16 cellular contexts compared by ENCODE assay signal in genomic region chr1:226480459-226480858, GRCh38.
A peak's percentile ranks its signal among the peaks of the same experiment; 100 is the strongest.
DNase-seq lines count a peak whose midpoint lies in the region; TF ChIP-seq lines count a peak whose summit lies in the region.
"Had no signal": no experiment of that assay in that cellular context is flagged by ENCODE, and none has a peak within 500 bp of the region (broad histone marks: within the 10 kb centered on the region; RNA-seq: fewer than 3 reads in every experiment).

No MANE protein-coding gene starts in this region.

- H3K27ac ChIP-seq in hepatocyte: no peak overlapping the region
- H3K27ac ChIP-seq in vagina: no peak overlapping the region
- H3K27ac ChIP-seq: BLaER1 had no signal

- peaks cover 23% of the 10 kb centered on the region for H3K4me1 ChIP-seq in hepatocyte (ENCODE audit: insufficient read depth)
- no peaks in the 10 kb centered on the region for H3K4me1 ChIP-seq in vagina

- no peak overlapping the region for H3K4me3 Mint-ChIP-seq in mesothelial cell of epicardium
- H3K4me3 Mint-ChIP-seq: CD4-positive, alpha-beta T cell; GM23338; IgD-negative memory B cell had no signal

- H3K9me3 ChIP-seq in hepatocyte (ENCODE audit: low read depth) (no peaks in the 10 kb centered on the region), vagina (no peaks in the 10 kb centered on the region)
- H3K9me3 ChIP-seq: BLaER1 had no signal

- H3K36me3 ChIP-seq in hepatocyte (replicated peaks; ENCODE audit: insufficient read depth, low read depth): no peaks in the 10 kb centered on the region
- no peaks in the 10 kb centered on the region for H3K36me3 ChIP-seq in vagina
- H3K36me3 ChIP-seq: BLaER1 had no signal

- H3K4me2 ChIP-seq in hepatocyte: peak overlapping the region; percentile 7
- H3K4me2 ChIP-seq: BLaER1, GM23338 had no signal

- no peaks in the 10 kb centered on the region for H3K9me3 Mint-ChIP-seq in mesothelial cell of epicardium
- H3K9me3 Mint-ChIP-seq: CD4-positive, alpha-beta T cell; GM23338; IgD-negative memory B cell had no signal

- H3K27me3 Mint-ChIP-seq in mesothelial cell of epicardium (ENCODE audit: low read depth): peaks cover 40% of the 10 kb centered on the region

- 90% methylated on average over 3 of the region's 3 CpGs for WGBS in hepatocyte (ENCODE audit: low lambda C conversion rate, missing lambda C conversion rate)

- TF ChIP-seq CTCF in hepatocyte (IDR thresholded peaks at IDR 0.05; ENCODE audit: poor library complexity) (no peak), vagina (IDR thresholded peaks at IDR 0.05) (no peak), mesothelial cell of epicardium (IDR thresholded peaks at IDR 0.05; ENCODE audit: unreplicated experiment) (no peak)

- H3K4me1 Mint-ChIP-seq in mesothelial cell of epicardium: peaks cover 5% of the 10 kb centered on the region

- H3K36me3 Mint-ChIP-seq in mesothelial cell of epicardium: no peaks in the 10 kb centered on the region
- H3K36me3 Mint-ChIP-seq: IgD-negative memory B cell had no signal

- H2AFZ ChIP-seq in hepatocyte: no peak overlapping the region

- H4K20me1 ChIP-seq in hepatocyte (ENCODE audit: insufficient read depth, poor library complexity, severe bottlenecking): no peaks in the 10 kb centered on the region
- H4K20me1 ChIP-seq: BLaER1 had no signal

- no peaks in the 10 kb centered on the region for H3K79me2 ChIP-seq in hepatocyte

- peak; percentile 30 for DNase-seq in DMS53 (lab: John Stamatoyannopoulos, UW)
- DNase-seq in DMS53 treated with DMSO at 0.1 percent for 48 hours (lab: John Stamatoyannopoulos, UW; ENCODE audit: unreplicated experiment): no peak
- no peak for DNase-seq in hepatocyte (ENCODE audit: low spot score)
- peak; percentile 60 for DNase-seq in mesenteric fat pad (ENCODE audit: low spot score)
- no peak for DNase-seq in vagina (ENCODE audit: extremely low spot score in 2 of 2)
- no peak for DNase-seq in mesothelial cell of epicardium (ENCODE audit: low spot score in 2 of 2, unreplicated experiment in 2 of 2)
- no peak for DNase-seq in effector CD8-positive, alpha-beta T cell (lab: John Stamatoyannopoulos, UW)
- no peak for DNase-seq in C1 segment of cervical spinal cord (lab: John Stamatoyannopoulos, UW)
- DNase-seq: AML-193; CD4-positive, alpha-beta T cell; DND-41; GDM1; H7 had no signal

- no peak for TF ChIP-seq POLR2A in vagina (IDR thresholded peaks at IDR 0.05)

- H3K9me2 ChIP-seq in hepatocyte (replicated peaks; ENCODE audit: insufficient read depth): no peaks in the 10 kb centered on the region

- intact Hi-C loops in vagina (cut with DNase I): no loop called here

- no peak overlapping the region for H3K27ac Mint-ChIP-seq in mesothelial cell of epicardium
- H3K27ac Mint-ChIP-seq: CD4-positive, alpha-beta T cell; GM23338; IgD-negative memory B cell had no signal

- H3K4me3 ChIP-seq in hepatocyte (no peak overlapping the region), vagina (no peak overlapping the region)
- H3K4me3 ChIP-seq: BLaER1, GM23338 had no signal

- H3K27me3 ChIP-seq in hepatocyte (peaks cover 37% of the 10 kb centered on the region), vagina (no peaks in the 10 kb centered on the region)
- H3K27me3 ChIP-seq: BLaER1 had no signal

Comparison
In these comparisons a context has a peak if more than half of its experiments do, and no peak if none do; other contexts are left out.
1. DNase-seq: peak in DMS53 (single experiment) and mesenteric fat pad (single experiment); none in DMS53 treated with DMSO at 0.1 percent for 48 hours (single experiment), hepatocyte (single experiment), vagina (0 of 2), mesothelial cell of epicardium (0 of 2), effector CD8-positive, alpha-beta T cell (single experiment) and C1 segment of cervical spinal cord (0 of 14).